ENCODE assay signal across 23 cellular contexts in the genomic region with DNA sequence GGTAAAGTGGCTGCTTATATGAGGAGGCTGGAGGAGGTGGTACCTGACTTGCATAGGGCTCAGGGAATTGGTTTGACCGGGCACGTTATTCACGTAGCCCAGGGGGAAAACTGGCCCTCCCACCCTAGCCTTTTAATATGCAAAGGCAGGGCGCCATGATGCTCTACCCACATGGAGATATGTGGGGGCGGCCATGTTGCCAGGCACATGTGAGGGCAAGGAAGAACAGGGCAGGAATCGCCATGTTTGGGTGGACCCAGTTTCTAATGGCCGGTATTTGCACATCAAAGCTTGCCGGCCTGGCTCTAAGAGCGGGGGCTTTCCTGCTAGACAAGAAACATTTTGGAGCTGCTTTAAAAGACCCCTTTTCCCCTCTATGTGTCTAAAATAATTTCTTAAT.
"Had no signal": no experiment of that assay in that cellular context is flagged by ENCODE, and none has a peak within 500 bp of the region (broad histone marks: within the 10 kb centered on the region; RNA-seq: fewer than 3 reads in every experiment).

No MANE protein-coding gene starts in this region.

- FAIRE-seq: HepG2, RCC 7860 had no signal

- DNase-seq: IMR-90, Karpas-422, KG1, MG63, NCI-H1092, NCI-H1105 treated with DMSO at 0.1 percent for 48 hours, NCI-H1417 treated with DMSO at 0.1 percent for 48 hours, NCI-H146, NCI-H1694 treated with DMSO at 0.1 percent for 48 hours, NCI-H1930, NCI-H2081, NCI-H2107, NCI-H2227 treated with DMSO at 0.1 percent for 48 hours, NCI-H524, NCI-H69, NCI-H774, Right ventricle myocardium superior, RPMI8226, SIG-M5 had no signal

- ATAC-seq: HepG2 had no signal

- H3K27ac ChIP-seq: SJSA1, SK-N-MC had no signal

- H3K4me1 ChIP-seq: SJSA1 had no signal

- H3K27me3 ChIP-seq: MG63, SJSA1 had no signal

- H3K9me3 ChIP-seq: MG63, SJSA1 had no signal

- H3K36me3 ChIP-seq: MG63, SJSA1 had no signal

- H3K4me3 ChIP-seq: MG63, SJSA1, SK-N-MC had no signal
